Comparison of ENCODE assay signal across 2 cellular contexts in the genomic region with DNA sequence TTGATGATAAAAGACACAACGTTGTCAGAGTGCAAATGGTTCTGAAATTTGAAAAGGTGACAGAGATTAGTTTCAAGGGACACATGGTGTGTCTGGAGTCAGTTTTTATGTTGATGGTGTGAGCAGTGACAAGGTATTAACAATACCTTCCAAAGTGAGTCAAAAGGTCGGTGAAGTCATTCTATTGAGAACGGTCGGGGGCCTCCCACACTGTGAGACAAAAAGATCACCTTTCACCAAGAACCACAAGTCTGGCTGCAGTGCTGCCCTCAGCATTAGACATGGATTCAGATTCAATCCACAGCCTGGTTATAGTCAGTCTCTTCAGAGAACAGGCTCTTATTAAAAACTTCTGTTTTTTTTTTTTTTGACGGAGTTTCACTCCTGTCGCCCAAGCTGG.
TF ChIP-seq lines count a peak whose summit lies in the region.

No MANE protein-coding gene starts in this region.

TF ChIP-seq in WTC11, 78 proteins besides CTCF, POLR2A, EP300 and RAD21:
- no peak for TF ChIP-seq TCF7 (CRISPR knock-in tag; IDR thresholded peaks at IDR 0.05; ENCODE audit: low read depth)
- TF ChIP-seq EMX1 (CRISPR knock-in tag; IDR thresholded peaks at IDR 0.05), result no peak
- TF ChIP-seq ZNF263 (CRISPR knock-in tag; IDR thresholded peaks at IDR 0.05; ENCODE audit: low read depth), result no peak
- TF ChIP-seq, protein P1, sequence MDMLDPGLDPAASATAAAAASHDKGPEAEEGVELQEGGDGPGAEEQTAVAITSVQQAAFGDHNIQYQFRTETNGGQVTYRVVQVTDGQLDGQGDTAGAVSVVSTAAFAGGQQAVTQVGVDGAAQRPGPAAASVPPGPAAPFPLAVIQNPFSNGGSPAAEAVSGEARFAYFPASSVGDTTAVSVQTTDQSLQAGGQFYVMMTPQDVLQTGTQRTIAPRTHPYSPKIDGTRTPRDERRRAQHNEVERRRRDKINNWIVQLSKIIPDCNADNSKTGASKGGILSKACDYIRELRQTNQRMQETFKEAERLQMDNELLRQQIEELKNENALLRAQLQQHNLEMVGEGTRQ (CRISPR knock-in tag; IDR thresholded peaks at IDR 0.05), result no peak
- no peak for TF ChIP-seq RORB (CRISPR knock-in tag; IDR thresholded peaks at IDR 0.05)
- no peak for TF ChIP-seq ZNF317 (CRISPR knock-in tag; IDR thresholded peaks at IDR 0.05; ENCODE audit: borderline replicate concordance, low read depth)
- no peak for TF ChIP-seq ZNF232 (CRISPR knock-in tag; IDR thresholded peaks at IDR 0.05)
- TF ChIP-seq HMGA2 (CRISPR knock-in tag; IDR thresholded peaks at IDR 0.05), result no peak
- no peak for TF ChIP-seq NFATC4 (CRISPR knock-in tag; IDR thresholded peaks at IDR 0.05)
- TF ChIP-seq, protein P2, sequence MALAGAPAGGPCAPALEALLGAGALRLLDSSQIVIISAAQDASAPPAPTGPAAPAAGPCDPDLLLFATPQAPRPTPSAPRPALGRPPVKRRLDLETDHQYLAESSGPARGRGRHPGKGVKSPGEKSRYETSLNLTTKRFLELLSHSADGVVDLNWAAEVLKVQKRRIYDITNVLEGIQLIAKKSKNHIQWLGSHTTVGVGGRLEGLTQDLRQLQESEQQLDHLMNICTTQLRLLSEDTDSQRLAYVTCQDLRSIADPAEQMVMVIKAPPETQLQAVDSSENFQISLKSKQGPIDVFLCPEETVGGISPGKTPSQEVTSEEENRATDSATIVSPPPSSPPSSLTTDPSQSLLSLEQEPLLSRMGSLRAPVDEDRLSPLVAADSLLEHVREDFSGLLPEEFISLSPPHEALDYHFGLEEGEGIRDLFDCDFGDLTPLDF (CRISPR knock-in tag; IDR thresholded peaks at IDR 0.05), result no peak

TF ChIP-seq in HepG2, 621 proteins besides CTCF, POLR2A, EP300 and RAD21:
- TF ChIP-seq MXI1 (IDR thresholded peaks at IDR 0.05; ENCODE audit: borderline replicate concordance, low read depth, low read length) (no peak), NONO (IDR thresholded peaks at IDR 0.05) (no peak), NONO (CRISPR knock-in tag; conservative IDR thresholded peaks at IDR 0.05) (no peak), ZBTB3 (CRISPR knock-in tag; IDR thresholded peaks at IDR 0.05; ENCODE audit: borderline replicate concordance, low read depth) (no peak), ZBTB44 (CRISPR knock-in tag; IDR thresholded peaks at IDR 0.05) (no peak), ZNF251 (CRISPR knock-in tag; IDR thresholded peaks at IDR 0.05) (no peak), KDM6A (CRISPR knock-in tag; IDR thresholded peaks at IDR 0.05; ENCODE audit: low read depth) (no peak), SOX5 (CRISPR knock-in tag; IDR thresholded peaks at IDR 0.05; ENCODE audit: borderline replicate concordance) (no peak), ZKSCAN1 (IDR thresholded peaks at IDR 0.05; ENCODE audit: low read length) (no peak), HOXA3 (CRISPR knock-in tag; IDR thresholded peaks at IDR 0.05) (no peak)
- TF ChIP-seq, protein P3, sequence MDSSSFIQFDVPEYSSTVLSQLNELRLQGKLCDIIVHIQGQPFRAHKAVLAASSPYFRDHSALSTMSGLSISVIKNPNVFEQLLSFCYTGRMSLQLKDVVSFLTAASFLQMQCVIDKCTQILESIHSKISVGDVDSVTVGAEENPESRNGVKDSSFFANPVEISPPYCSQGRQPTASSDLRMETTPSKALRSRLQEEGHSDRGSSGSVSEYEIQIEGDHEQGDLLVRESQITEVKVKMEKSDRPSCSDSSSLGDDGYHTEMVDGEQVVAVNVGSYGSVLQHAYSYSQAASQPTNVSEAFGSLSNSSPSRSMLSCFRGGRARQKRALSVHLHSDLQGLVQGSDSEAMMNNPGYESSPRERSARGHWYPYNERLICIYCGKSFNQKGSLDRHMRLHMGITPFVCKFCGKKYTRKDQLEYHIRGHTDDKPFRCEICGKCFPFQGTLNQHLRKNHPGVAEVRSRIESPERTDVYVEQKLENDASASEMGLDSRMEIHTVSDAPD (CRISPR knock-in tag; IDR thresholded peaks at IDR 0.05), result no peak
- TF ChIP-seq, protein P4, sequence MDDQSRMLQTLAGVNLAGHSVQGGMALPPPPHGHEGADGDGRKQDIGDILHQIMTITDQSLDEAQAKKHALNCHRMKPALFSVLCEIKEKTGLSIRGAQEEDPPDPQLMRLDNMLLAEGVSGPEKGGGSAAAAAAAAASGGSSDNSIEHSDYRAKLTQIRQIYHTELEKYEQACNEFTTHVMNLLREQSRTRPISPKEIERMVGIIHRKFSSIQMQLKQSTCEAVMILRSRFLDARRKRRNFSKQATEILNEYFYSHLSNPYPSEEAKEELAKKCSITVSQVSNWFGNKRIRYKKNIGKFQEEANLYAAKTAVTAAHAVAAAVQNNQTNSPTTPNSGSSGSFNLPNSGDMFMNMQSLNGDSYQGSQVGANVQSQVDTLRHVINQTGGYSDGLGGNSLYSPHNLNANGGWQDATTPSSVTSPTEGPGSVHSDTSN (CRISPR knock-in tag; IDR thresholded peaks at IDR 0.05; ENCODE audit: borderline replicate concordance), result no peak
- TF ChIP-seq, protein P5, sequence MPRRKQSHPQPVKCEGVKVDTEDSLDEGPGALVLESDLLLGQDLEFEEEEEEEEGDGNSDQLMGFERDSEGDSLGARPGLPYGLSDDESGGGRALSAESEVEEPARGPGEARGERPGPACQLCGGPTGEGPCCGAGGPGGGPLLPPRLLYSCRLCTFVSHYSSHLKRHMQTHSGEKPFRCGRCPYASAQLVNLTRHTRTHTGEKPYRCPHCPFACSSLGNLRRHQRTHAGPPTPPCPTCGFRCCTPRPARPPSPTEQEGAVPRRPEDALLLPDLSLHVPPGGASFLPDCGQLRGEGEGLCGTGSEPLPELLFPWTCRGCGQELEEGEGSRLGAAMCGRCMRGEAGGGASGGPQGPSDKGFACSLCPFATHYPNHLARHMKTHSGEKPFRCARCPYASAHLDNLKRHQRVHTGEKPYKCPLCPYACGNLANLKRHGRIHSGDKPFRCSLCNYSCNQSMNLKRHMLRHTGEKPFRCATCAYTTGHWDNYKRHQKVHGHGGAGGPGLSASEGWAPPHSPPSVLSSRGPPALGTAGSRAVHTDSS (CRISPR knock-in tag; conservative IDR thresholded peaks at IDR 0.05), result no peak
